1 cellular context compared by ENCODE assay signal in the genomic region with DNA sequence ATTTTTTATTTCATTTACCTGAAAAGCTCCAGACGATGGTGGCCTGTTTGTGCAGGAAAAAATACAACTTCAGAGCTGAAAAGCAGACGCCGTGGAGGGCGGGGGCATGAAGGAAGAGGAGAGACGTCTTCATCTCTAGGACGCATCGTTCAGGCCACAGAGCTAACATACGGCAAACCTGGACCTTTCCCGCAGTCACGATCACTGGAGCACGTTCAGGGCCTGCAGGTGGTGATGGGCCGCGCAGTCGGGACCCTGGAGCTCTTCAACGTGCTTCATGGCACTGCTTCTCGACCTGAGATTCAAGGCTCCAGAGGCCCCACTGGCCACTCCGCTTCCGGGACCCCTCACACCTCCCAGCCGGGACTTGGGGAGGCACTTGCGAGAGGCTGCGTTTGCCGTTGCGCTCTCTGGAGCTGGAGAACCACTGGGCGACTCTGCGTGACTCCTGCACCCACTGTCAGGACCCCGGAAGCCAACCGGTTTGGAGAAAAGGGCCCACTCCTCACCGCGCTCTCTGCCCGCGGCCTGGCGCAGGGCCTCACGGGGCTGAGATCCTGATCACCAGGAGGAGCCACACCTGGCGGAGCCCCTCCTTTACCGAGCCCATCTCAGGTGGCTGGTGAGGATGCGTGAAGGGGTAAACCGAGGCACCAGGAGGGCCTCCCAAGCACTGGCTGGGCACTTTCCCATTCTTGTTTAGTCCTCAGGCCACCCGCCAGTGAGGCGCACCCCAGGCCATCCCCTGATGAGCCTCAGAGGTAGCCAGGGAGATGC.
TF ChIP-seq lines count a peak whose summit lies in the region.

No MANE protein-coding gene starts in this region.

TF ChIP-seq in HepG2, 621 proteins besides CTCF, POLR2A, EP300 and RAD21 (continued from another document and continues in another):
- TF ChIP-seq SNRNP70 (IDR thresholded peaks at IDR 0.05; ENCODE audit: low read depth, low read length) (no peak), ZBTB8A (CRISPR knock-in tag; IDR thresholded peaks at IDR 0.05; ENCODE audit: borderline replicate concordance, low read depth) (no peak), KDM6A (CRISPR knock-in tag; IDR thresholded peaks at IDR 0.05; ENCODE audit: low read depth) (no peak), ARID2 (CRISPR knock-in tag; IDR thresholded peaks at IDR 0.05; ENCODE audit: borderline replicate concordance) (no peak), ZNF10 (CRISPR knock-in tag; IDR thresholded peaks at IDR 0.05; ENCODE audit: borderline replicate concordance, low read depth) (no peak), ZFP37 (CRISPR knock-in tag; IDR thresholded peaks at IDR 0.05; ENCODE audit: borderline replicate concordance) (no peak), ZNF543 (CRISPR knock-in tag; IDR thresholded peaks at IDR 0.05) (no peak), ZMAT3 (CRISPR knock-in tag; conservative IDR thresholded peaks at IDR 0.05) (no peak), PRPF4 (IDR thresholded peaks at IDR 0.05; ENCODE audit: low read depth, low read length, poor library complexity, severe bottlenecking) (peak; percentile 68), ZSCAN20 (CRISPR knock-in tag; IDR thresholded peaks at IDR 0.05; ENCODE audit: borderline replicate concordance) (no peak), ZNF33B (CRISPR knock-in tag; IDR thresholded peaks at IDR 0.05) (no peak), ZNF446 (CRISPR knock-in tag; IDR thresholded peaks at IDR 0.05) (no peak), FOXJ3 (CRISPR knock-in tag; IDR thresholded peaks at IDR 0.05; ENCODE audit: borderline replicate concordance) (no peak), SCMH1 (CRISPR knock-in tag; IDR thresholded peaks at IDR 0.05; ENCODE audit: borderline replicate concordance) (no peak), MTA1 (CRISPR knock-in tag; IDR thresholded peaks at IDR 0.05; ENCODE audit: borderline replicate concordance) (peak; percentile 50; the same call in 1 of the 2 replicates), ZNF607 (CRISPR knock-in tag; IDR thresholded peaks at IDR 0.05; ENCODE audit: borderline replicate concordance) (no peak), TP53 (CRISPR knock-in tag; conservative IDR thresholded peaks at IDR 0.05) (no peak), NFKB2 (CRISPR knock-in tag; IDR thresholded peaks at IDR 0.05; ENCODE audit: borderline replicate concordance) (no peak), SMAD9 (CRISPR knock-in tag; IDR thresholded peaks at IDR 0.05) (no peak)
- TF ChIP-seq, protein P1, sequence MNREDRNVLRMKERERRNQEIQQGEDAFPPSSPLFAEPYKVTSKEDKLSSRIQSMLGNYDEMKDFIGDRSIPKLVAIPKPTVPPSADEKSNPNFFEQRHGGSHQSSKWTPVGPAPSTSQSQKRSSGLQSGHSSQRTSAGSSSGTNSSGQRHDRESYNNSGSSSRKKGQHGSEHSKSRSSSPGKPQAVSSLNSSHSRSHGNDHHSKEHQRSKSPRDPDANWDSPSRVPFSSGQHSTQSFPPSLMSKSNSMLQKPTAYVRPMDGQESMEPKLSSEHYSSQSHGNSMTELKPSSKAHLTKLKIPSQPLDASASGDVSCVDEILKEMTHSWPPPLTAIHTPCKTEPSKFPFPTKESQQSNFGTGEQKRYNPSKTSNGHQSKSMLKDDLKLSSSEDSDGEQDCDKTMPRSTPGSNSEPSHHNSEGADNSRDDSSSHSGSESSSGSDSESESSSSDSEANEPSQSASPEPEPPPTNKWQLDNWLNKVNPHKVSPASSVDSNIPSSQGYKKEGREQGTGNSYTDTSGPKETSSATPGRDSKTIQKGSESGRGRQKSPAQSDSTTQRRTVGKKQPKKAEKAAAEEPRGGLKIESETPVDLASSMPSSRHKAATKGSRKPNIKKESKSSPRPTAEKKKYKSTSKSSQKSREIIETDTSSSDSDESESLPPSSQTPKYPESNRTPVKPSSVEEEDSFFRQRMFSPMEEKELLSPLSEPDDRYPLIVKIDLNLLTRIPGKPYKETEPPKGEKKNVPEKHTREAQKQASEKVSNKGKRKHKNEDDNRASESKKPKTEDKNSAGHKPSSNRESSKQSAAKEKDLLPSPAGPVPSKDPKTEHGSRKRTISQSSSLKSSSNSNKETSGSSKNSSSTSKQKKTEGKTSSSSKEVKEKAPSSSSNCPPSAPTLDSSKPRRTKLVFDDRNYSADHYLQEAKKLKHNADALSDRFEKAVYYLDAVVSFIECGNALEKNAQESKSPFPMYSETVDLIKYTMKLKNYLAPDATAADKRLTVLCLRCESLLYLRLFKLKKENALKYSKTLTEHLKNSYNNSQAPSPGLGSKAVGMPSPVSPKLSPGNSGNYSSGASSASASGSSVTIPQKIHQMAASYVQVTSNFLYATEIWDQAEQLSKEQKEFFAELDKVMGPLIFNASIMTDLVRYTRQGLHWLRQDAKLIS (CRISPR knock-in tag; IDR thresholded peaks at IDR 0.05): no peak
- TF ChIP-seq, protein P2, sequence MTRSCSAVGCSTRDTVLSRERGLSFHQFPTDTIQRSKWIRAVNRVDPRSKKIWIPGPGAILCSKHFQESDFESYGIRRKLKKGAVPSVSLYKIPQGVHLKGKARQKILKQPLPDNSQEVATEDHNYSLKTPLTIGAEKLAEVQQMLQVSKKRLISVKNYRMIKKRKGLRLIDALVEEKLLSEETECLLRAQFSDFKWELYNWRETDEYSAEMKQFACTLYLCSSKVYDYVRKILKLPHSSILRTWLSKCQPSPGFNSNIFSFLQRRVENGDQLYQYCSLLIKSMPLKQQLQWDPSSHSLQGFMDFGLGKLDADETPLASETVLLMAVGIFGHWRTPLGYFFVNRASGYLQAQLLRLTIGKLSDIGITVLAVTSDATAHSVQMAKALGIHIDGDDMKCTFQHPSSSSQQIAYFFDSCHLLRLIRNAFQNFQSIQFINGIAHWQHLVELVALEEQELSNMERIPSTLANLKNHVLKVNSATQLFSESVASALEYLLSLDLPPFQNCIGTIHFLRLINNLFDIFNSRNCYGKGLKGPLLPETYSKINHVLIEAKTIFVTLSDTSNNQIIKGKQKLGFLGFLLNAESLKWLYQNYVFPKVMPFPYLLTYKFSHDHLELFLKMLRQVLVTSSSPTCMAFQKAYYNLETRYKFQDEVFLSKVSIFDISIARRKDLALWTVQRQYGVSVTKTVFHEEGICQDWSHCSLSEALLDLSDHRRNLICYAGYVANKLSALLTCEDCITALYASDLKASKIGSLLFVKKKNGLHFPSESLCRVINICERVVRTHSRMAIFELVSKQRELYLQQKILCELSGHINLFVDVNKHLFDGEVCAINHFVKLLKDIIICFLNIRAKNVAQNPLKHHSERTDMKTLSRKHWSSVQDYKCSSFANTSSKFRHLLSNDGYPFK (CRISPR knock-in tag; IDR thresholded peaks at IDR 0.05; ENCODE audit: borderline replicate concordance): no peak
- TF ChIP-seq, protein P3, sequence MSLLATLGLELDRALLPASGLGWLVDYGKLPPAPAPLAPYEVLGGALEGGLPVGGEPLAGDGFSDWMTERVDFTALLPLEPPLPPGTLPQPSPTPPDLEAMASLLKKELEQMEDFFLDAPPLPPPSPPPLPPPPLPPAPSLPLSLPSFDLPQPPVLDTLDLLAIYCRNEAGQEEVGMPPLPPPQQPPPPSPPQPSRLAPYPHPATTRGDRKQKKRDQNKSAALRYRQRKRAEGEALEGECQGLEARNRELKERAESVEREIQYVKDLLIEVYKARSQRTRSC (CRISPR knock-in tag; IDR thresholded peaks at IDR 0.05; ENCODE audit: low read depth): no peak
- TF ChIP-seq, protein P4, sequence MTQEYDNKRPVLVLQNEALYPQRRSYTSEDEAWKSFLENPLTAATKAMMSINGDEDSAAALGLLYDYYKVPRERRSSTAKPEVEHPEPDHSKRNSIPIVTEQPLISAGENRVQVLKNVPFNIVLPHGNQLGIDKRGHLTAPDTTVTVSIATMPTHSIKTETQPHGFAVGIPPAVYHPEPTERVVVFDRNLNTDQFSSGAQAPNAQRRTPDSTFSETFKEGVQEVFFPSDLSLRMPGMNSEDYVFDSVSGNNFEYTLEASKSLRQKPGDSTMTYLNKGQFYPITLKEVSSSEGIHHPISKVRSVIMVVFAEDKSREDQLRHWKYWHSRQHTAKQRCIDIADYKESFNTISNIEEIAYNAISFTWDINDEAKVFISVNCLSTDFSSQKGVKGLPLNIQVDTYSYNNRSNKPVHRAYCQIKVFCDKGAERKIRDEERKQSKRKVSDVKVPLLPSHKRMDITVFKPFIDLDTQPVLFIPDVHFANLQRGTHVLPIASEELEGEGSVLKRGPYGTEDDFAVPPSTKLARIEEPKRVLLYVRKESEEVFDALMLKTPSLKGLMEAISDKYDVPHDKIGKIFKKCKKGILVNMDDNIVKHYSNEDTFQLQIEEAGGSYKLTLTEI (CRISPR knock-in tag; conservative IDR thresholded peaks at IDR 0.05): no peak
- TF ChIP-seq, protein P5, sequence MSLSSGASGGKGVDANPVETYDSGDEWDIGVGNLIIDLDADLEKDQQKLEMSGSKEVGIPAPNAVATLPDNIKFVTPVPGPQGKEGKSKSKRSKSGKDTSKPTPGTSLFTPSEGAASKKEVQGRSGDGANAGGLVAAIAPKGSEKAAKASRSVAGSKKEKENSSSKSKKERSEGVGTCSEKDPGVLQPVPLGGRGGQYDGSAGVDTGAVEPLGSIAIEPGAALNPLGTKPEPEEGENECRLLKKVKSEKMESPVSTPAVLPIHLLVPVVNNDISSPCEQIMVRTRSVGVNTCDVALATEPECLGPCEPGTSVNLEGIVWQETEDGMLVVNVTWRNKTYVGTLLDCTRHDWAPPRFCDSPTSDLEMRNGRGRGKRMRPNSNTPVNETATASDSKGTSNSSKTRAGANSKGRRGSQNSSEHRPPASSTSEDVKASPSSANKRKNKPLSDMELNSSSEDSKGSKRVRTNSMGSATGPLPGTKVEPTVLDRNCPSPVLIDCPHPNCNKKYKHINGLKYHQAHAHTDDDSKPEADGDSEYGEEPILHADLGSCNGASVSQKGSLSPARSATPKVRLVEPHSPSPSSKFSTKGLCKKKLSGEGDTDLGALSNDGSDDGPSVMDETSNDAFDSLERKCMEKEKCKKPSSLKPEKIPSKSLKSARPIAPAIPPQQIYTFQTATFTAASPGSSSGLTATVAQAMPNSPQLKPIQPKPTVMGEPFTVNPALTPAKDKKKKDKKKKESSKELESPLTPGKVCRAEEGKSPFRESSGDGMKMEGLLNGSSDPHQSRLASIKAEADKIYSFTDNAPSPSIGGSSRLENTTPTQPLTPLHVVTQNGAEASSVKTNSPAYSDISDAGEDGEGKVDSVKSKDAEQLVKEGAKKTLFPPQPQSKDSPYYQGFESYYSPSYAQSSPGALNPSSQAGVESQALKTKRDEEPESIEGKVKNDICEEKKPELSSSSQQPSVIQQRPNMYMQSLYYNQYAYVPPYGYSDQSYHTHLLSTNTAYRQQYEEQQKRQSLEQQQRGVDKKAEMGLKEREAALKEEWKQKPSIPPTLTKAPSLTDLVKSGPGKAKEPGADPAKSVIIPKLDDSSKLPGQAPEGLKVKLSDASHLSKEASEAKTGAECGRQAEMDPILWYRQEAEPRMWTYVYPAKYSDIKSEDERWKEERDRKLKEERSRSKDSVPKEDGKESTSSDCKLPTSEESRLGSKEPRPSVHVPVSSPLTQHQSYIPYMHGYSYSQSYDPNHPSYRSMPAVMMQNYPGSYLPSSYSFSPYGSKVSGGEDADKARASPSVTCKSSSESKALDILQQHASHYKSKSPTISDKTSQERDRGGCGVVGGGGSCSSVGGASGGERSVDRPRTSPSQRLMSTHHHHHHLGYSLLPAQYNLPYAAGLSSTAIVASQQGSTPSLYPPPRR (CRISPR knock-in tag; IDR thresholded peaks at IDR 0.05; ENCODE audit: borderline replicate concordance): no peak
- TF ChIP-seq, protein P6, sequence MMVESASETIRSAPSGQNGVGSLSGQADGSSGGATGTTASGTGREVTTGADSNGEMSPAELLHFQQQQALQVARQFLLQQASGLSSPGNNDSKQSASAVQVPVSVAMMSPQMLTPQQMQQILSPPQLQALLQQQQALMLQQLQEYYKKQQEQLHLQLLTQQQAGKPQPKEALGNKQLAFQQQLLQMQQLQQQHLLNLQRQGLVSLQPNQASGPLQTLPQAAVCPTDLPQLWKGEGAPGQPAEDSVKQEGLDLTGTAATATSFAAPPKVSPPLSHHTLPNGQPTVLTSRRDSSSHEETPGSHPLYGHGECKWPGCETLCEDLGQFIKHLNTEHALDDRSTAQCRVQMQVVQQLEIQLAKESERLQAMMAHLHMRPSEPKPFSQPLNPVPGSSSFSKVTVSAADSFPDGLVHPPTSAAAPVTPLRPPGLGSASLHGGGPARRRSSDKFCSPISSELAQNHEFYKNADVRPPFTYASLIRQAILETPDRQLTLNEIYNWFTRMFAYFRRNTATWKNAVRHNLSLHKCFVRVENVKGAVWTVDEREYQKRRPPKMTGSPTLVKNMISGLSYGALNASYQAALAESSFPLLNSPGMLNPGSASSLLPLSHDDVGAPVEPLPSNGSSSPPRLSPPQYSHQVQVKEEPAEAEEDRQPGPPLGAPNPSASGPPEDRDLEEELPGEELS (CRISPR knock-in tag; IDR thresholded peaks at IDR 0.05): no peak
- TF ChIP-seq, protein P7, sequence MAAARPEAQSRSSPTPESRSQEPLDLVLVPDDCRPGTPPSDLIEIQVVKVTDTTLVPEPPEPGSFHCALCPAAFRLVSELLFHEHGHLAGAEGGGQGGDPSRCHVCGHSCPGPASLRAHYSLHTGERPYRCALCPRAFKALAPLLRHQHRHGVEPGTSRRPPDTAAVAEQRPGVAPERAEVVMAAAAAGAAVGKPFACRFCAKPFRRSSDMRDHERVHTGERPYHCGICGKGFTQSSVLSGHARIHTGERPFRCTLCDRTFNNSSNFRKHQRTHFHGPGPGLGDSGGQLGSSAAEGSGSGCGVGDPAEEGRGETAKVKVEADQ (CRISPR knock-in tag; IDR thresholded peaks at IDR 0.05; ENCODE audit: borderline replicate concordance): no peak
- TF ChIP-seq, protein P8, sequence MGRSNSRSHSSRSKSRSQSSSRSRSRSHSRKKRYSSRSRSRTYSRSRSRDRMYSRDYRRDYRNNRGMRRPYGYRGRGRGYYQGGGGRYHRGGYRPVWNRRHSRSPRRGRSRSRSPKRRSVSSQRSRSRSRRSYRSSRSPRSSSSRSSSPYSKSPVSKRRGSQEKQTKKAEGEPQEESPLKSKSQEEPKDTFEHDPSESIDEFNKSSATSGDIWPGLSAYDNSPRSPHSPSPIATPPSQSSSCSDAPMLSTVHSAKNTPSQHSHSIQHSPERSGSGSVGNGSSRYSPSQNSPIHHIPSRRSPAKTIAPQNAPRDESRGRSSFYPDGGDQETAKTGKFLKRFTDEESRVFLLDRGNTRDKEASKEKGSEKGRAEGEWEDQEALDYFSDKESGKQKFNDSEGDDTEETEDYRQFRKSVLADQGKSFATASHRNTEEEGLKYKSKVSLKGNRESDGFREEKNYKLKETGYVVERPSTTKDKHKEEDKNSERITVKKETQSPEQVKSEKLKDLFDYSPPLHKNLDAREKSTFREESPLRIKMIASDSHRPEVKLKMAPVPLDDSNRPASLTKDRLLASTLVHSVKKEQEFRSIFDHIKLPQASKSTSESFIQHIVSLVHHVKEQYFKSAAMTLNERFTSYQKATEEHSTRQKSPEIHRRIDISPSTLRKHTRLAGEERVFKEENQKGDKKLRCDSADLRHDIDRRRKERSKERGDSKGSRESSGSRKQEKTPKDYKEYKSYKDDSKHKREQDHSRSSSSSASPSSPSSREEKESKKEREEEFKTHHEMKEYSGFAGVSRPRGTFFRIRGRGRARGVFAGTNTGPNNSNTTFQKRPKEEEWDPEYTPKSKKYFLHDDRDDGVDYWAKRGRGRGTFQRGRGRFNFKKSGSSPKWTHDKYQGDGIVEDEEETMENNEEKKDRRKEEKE (IDR thresholded peaks at IDR 0.05): no peak
